ENCODE assay signal across 22 cellular contexts in genomic region chr9:40927851-40928802, GRCh38.
"Had no signal": no experiment of that assay in that cellular context is flagged by ENCODE, and none has a peak within 500 bp of the region (broad histone marks: within the 10 kb centered on the region; RNA-seq: fewer than 3 reads in every experiment).

No MANE protein-coding gene starts in this region.

- H3K4me1 ChIP-seq: breast epithelium, Peyer's patch had no signal

- H3K27me3 ChIP-seq: breast epithelium, Peyer's patch had no signal

- DNase-seq: activated CD4-positive, CD25-positive, alpha-beta regulatory T cell; activated CD8-positive, alpha-beta memory T cell treated with anti-CD3 and anti-CD28 coated beads, Interleukin-2, amount 50 U/mL, for 4 hours; activated CD8-positive, alpha-beta T cell treated with anti-CD3 and anti-CD28 coated beads for 36 hours; activated effector memory CD4-positive, alpha-beta T cell treated with Interleukin-2 at 50 U/mL for 16 hours; activated naive CD4-positive, alpha-beta T cell; aorta; Kasumi-1; NCI-H1105 treated with DMSO at 0.1 percent for 48 hours; NCI-H1436 treated with DMSO at 0.1 percent for 48 hours; NCI-H187; NCI-H2081; NCI-H510A treated with DMSO at 0.1 percent for 48 hours; NCI-H69; NK-92 treated with Interleukin-12 subunit alpha and Interleukin-12 subunit beta, amount 100 ng/mL, for 24 hours; OCI-M1; Peyer's patch; SHP77 treated with DMSO at 0.1 percent for 48 hours; T-helper 17 cell; T-helper 9 cell had no signal

- H3K4me3 ChIP-seq: breast epithelium, K562, Peyer's patch had no signal

- ATAC-seq: activated CD8-positive, alpha-beta T cell treated with anti-CD3 and anti-CD28 coated beads for 36 hours; K562; T-helper 17 cell had no signal

- H3K27ac ChIP-seq: breast epithelium, Peyer's patch, RWPE1 had no signal

- H3K36me3 ChIP-seq: breast epithelium, Peyer's patch had no signal

- FAIRE-seq: K562 had no signal
